Comparison of ENCODE assay signal across 8 cellular contexts in the genomic region with DNA sequence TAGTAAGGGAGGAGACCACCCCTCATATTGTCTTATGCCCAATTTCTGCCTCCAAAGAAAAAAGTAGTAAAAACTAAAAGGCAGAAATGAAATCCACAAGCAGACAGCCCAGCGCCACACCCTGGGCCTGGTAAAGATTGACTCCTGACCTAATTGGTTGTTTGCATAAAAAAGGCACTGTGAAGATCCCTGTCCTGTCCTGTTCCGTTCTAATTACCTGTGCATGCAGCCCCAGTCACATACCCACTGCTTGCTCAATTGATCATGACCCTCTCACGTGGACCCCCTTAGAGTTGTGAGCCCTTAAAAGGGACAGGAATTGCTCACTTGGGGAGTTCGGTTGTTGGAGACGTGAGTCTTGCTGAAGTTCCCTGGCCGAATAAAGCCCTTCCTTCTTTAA. TPM values are rescaled to one million over a fixed set of nuclear protein-coding genes. Genes with fewer than 3 reads are reported as not detected.
DNase-seq lines count a peak whose midpoint lies in the region; ATAC-seq and TF ChIP-seq lines count a peak whose summit lies in the region.
"Not testable (repeated sequence)": the region's sequence is repeated elsewhere in the genome, so short reads cannot be mapped to it uniquely, and the experiment has no call there.

No MANE protein-coding gene starts in this region.

- not testable (repeated sequence) for TF ChIP-seq CTCF in PC-9 (conservative IDR thresholded peaks at IDR 0.05); activated CD8-positive, alpha-beta T cell treated with anti-CD3 and anti-CD28 coated beads for 36 hours (IDR thresholded peaks at IDR 0.05); esophagus squamous epithelium (IDR thresholded peaks at IDR 0.05); mesothelial cell of epicardium (IDR thresholded peaks at IDR 0.05; ENCODE audit: unreplicated experiment); parathyroid adenoma (IDR thresholded peaks at IDR 0.05); type B pancreatic cell (conservative IDR thresholded peaks at IDR 0.05)

- not testable (repeated sequence) for DNase-seq in CD4-positive, alpha-beta memory T cell; activated CD8-positive, alpha-beta T cell treated with anti-CD3 and anti-CD28 coated beads for 36 hours; activated naive CD8-positive, alpha-beta T cell treated with anti-CD3 and anti-CD28 coated beads, Interleukin-2, amount 10 ng/mL, durations not matched to agents 7 days and 5 days; esophagus squamous epithelium (lab: John Stamatoyannopoulos, UW); mesothelial cell of epicardium (ENCODE audit: low spot score in 2 of 2, unreplicated experiment in 2 of 2); type B pancreatic cell (ENCODE audit: extremely low spot score, unreplicated experiment)
- DNase-seq in PC-9 = peak in 1 of 2 experiments; percentile 10

- peak overlapping the region in 2 of 8 donors; percentile 26 to 92 for H3K4me3 Mint-ChIP-seq in CD4-positive, alpha-beta memory T cell
- H3K4me3 Mint-ChIP-seq in activated CD8-positive, alpha-beta T cell treated with anti-CD3 and anti-CD28 coated beads for 36 hours; activated naive CD8-positive, alpha-beta T cell treated with anti-CD3 and anti-CD28 coated beads, Interleukin-2, amount 10 ng/mL, durations not matched to agents 7 days and 5 days: not testable (repeated sequence)
- H3K4me3 Mint-ChIP-seq in mesothelial cell of epicardium = peak overlapping the region; percentile 26
- H3K4me3 Mint-ChIP-seq in type B pancreatic cell = peak overlapping the region; percentile 68

- H3K9me3 Mint-ChIP-seq in CD4-positive, alpha-beta memory T cell; activated CD8-positive, alpha-beta T cell treated with anti-CD3 and anti-CD28 coated beads for 36 hours; activated naive CD8-positive, alpha-beta T cell treated with anti-CD3 and anti-CD28 coated beads, Interleukin-2, amount 10 ng/mL, durations not matched to agents 7 days and 5 days; mesothelial cell of epicardium; type B pancreatic cell: not testable (repeated sequence)

- ATAC-seq in activated CD8-positive, alpha-beta T cell treated with anti-CD3 and anti-CD28 coated beads for 36 hours; activated naive CD8-positive, alpha-beta T cell treated with anti-CD3 and anti-CD28 coated beads, Interleukin-2, amount 10 ng/mL, durations not matched to agents 7 days and 5 days (ENCODE audit: low read depth): not testable (repeated sequence)

- BruUV-seq in PC-9 (replicated peaks; lab: Mats Ljungman, UMichigan) = not testable (repeated sequence)

- not testable (repeated sequence) for H3K27me3 ChIP-seq in CD4-positive, alpha-beta memory T cell (ENCODE audit: insufficient read depth, low read length); PC-9 (ENCODE audit: insufficient read depth, low read depth); esophagus squamous epithelium; parathyroid adenoma (ENCODE audit: control insufficient read depth, insufficient read depth, low read length)

- not testable (repeated sequence) for H3K36me3 ChIP-seq in CD4-positive, alpha-beta memory T cell (ENCODE audit: insufficient read depth, low read length); PC-9 (ENCODE audit: low read depth); esophagus squamous epithelium; parathyroid adenoma (ENCODE audit: control insufficient read depth, insufficient read depth, low read length)

- peak overlapping the region; percentile 10 to 100 (median 100) for H3K27ac Mint-ChIP-seq in CD4-positive, alpha-beta memory T cell
- peak overlapping the region; percentile 99 for H3K27ac Mint-ChIP-seq in activated CD8-positive, alpha-beta T cell treated with anti-CD3 and anti-CD28 coated beads for 36 hours
- H3K27ac Mint-ChIP-seq in activated naive CD8-positive, alpha-beta T cell treated with anti-CD3 and anti-CD28 coated beads, Interleukin-2, amount 10 ng/mL, durations not matched to agents 7 days and 5 days = peak overlapping the region; percentile 14
- H3K27ac Mint-ChIP-seq in mesothelial cell of epicardium (peak overlapping the region; percentile 100), type B pancreatic cell (peak overlapping the region; percentile 100)

- H3K27ac ChIP-seq in CD4-positive, alpha-beta memory T cell (ENCODE audit: low read depth, low read length) = peak overlapping the region; percentile 100
- peak overlapping the region; percentile 98 for H3K27ac ChIP-seq in PC-9
- peak overlapping the region in 3 of 4 donors; percentile 95 to 99 (median 97) for H3K27ac ChIP-seq in esophagus squamous epithelium
- H3K27ac ChIP-seq in parathyroid adenoma = peak overlapping the region; percentile 97

- H3K9ac ChIP-seq in parathyroid adenoma = not testable (repeated sequence)

- H3K4me3 ChIP-seq in CD4-positive, alpha-beta memory T cell (ENCODE audit: low read length in 2 of 2); esophagus squamous epithelium; parathyroid adenoma (ENCODE audit: low read depth, low read length): not testable (repeated sequence)
- H3K4me3 ChIP-seq in PC-9 = peak overlapping the region; percentile 91; the same call in 1 of the 2 replicates

- POLR2A ChIA-PET in CD4-positive, alpha-beta memory T cell (lab: Charles Lee; ENCODE audit: partially characterized antibody); PC-9 (lab: Charles Lee; ENCODE audit: unreplicated experiment): not testable (repeated sequence)
- POLR2A ChIA-PET in activated CD8-positive, alpha-beta T cell treated with anti-CD3 and anti-CD28 coated beads for 36 hours (lab: Charles Lee) = interaction anchor here (0.8 to 5.0 kb wide), 3 partner anchors 8 to 12 kb away, joined by 3 to 43 read pairs (median 3); a partner anchor contains a TSS
- POLR2A ChIA-PET in activated naive CD8-positive, alpha-beta T cell treated with anti-CD3 and anti-CD28 coated beads, Interleukin-2, amount 10 ng/mL, durations not matched to agents 7 days and 5 days (lab: Charles Lee) = interaction anchor here (3.3 kb wide), 1 partner anchor 72 kb away, joined by 72 read pairs; a partner anchor contains a TSS

- peaks cover 22% of the 10 kb centered on the region for H3F3A ChIP-seq in PC-9 (ENCODE audit: insufficient read depth, low read depth)

- WGBS in esophagus squamous epithelium, 2 donors = 90 to 97% methylated on average over 4 to 6 of the region's 6 CpGs

- intact Hi-C loops in CD4-positive, alpha-beta memory T cell (cut with micrococcal nuclease) = loop anchor here (2.0 kb wide), 1 partner anchor 14 kb away; a partner anchor contains a TSS
- intact Hi-C loops in PC-9 (cut with micrococcal nuclease; ENCODE audit: unreplicated experiment); activated CD8-positive, alpha-beta T cell treated with anti-CD3 and anti-CD28 coated beads for 36 hours (cut with micrococcal nuclease): not testable (repeated sequence)
- intact Hi-C loops in esophagus squamous epithelium (cut with DNase I) = loop anchor here (10.0 kb wide), 1 partner anchor 314 kb away; a partner anchor contains a TSS

- CTCF ChIA-PET in CD4-positive, alpha-beta memory T cell (lab: Charles Lee; ENCODE audit: partially characterized antibody) = interaction anchor here (1.9 to 3.3 kb wide), 6 partner anchors 11 to 259 kb away, joined by 6 to 78 read pairs (median 10); a partner anchor contains a TSS
- CTCF ChIA-PET in PC-9 (lab: Charles Lee) = not testable (repeated sequence)
- CTCF ChIA-PET in activated CD8-positive, alpha-beta T cell treated with anti-CD3 and anti-CD28 coated beads for 36 hours (lab: Charles Lee) = interaction anchor here (1.5 to 4.7 kb wide), 2 partner anchors 9 to 72 kb away, joined by 5 to 41 read pairs; a partner anchor contains a TSS

- H3K9me2 ChIP-seq in PC-9 (ENCODE audit: insufficient read depth) = not testable (repeated sequence)

- not testable (repeated sequence) for H3K27me3 Mint-ChIP-seq in CD4-positive, alpha-beta memory T cell; activated CD8-positive, alpha-beta T cell treated with anti-CD3 and anti-CD28 coated beads for 36 hours; activated naive CD8-positive, alpha-beta T cell treated with anti-CD3 and anti-CD28 coated beads, Interleukin-2, amount 10 ng/mL, durations not matched to agents 7 days and 5 days; mesothelial cell of epicardium (ENCODE audit: low read depth); type B pancreatic cell

- TF ChIP-seq POLR2A in esophagus squamous epithelium (IDR thresholded peaks at IDR 0.05) = not testable (repeated sequence)

- H3K4me2 ChIP-seq in PC-9 = peak overlapping the region; percentile 96
- H3K4me2 ChIP-seq in parathyroid adenoma (ENCODE audit: low read length) = not testable (repeated sequence)

- H4K20me1 ChIP-seq in PC-9 (ENCODE audit: insufficient read depth) = not testable (repeated sequence)

- not testable (repeated sequence) for H2AFZ ChIP-seq in PC-9, parathyroid adenoma

- not testable (repeated sequence) for H3K9me3 ChIP-seq in CD4-positive, alpha-beta memory T cell (ENCODE audit: control insufficient read depth in 1 of 2, low read length in 2 of 2); PC-9 (ENCODE audit: insufficient read depth, low read depth); esophagus squamous epithelium; parathyroid adenoma (ENCODE audit: control insufficient read depth, low read length)

- H3K79me2 ChIP-seq in PC-9 (ENCODE audit: low read depth) (peaks cover 29% of the 10 kb centered on the region), parathyroid adenoma (peaks cover 12% of the 10 kb centered on the region)

- H3K4me1 Mint-ChIP-seq in CD4-positive, alpha-beta memory T cell = peaks cover 14 to 38% (median 23%) of the 10 kb centered on the region in 4 donors
- peaks cover 30% of the 10 kb centered on the region for H3K4me1 Mint-ChIP-seq in activated CD8-positive, alpha-beta T cell treated with anti-CD3 and anti-CD28 coated beads for 36 hours (ENCODE audit: low read depth)
- H3K4me1 Mint-ChIP-seq in activated naive CD8-positive, alpha-beta T cell treated with anti-CD3 and anti-CD28 coated beads, Interleukin-2, amount 10 ng/mL, durations not matched to agents 7 days and 5 days = peaks cover 15% of the 10 kb centered on the region
- H3K4me1 Mint-ChIP-seq in mesothelial cell of epicardium (peaks cover 35% of the 10 kb centered on the region), type B pancreatic cell (ENCODE audit: unreplicated experiment) (peaks cover 28% of the 10 kb centered on the region)

- H3K4me1 ChIP-seq in CD4-positive, alpha-beta memory T cell (ENCODE audit: insufficient read depth, low read length) = peaks cover 21% of the 10 kb centered on the region
- H3K4me1 ChIP-seq in PC-9 (replicated peaks; ENCODE audit: insufficient read depth) (peaks cover 25% of the 10 kb centered on the region), esophagus squamous epithelium (peaks cover 14 to 41% (median 19%) of the 10 kb centered on the region in 3 donors)
- H3K4me1 ChIP-seq in parathyroid adenoma = not testable (repeated sequence)

- peaks cover 0 to 15% of the 10 kb centered on the region in 2 donors for H3K36me3 Mint-ChIP-seq in CD4-positive, alpha-beta memory T cell
- H3K36me3 Mint-ChIP-seq in activated CD8-positive, alpha-beta T cell treated with anti-CD3 and anti-CD28 coated beads for 36 hours (ENCODE audit: low read depth) = peaks cover 10% of the 10 kb centered on the region
- not testable (repeated sequence) for H3K36me3 Mint-ChIP-seq in activated naive CD8-positive, alpha-beta T cell treated with anti-CD3 and anti-CD28 coated beads, Interleukin-2, amount 10 ng/mL, durations not matched to agents 7 days and 5 days; mesothelial cell of epicardium; type B pancreatic cell

RNA-seq across cellular contexts. Expression of a gene that starts 2.1 kb away (rescaled TPM):
- total RNA-seq in CD4-positive, alpha-beta memory T cell = 10 to 100 TPM; 21.5 to 23.6 TPM
- polyA plus RNA-seq in CD4-positive, alpha-beta memory T cell = 100 to 1,000 TPM in 1 of 2 donors, 10 to 100 TPM in 1; 59.9 to 102 TPM
- total RNA-seq in PC-9 (2021) = 29.8 and 30.9 TPM in 2 replicates
- 10 to 100 TPM; 35.8 to 37.8 TPM for total RNA-seq in activated CD8-positive, alpha-beta T cell treated with anti-CD3 and anti-CD28 coated beads for 36 hours
- 10 to 100 TPM; 29.9 to 31.9 TPM for total RNA-seq in activated naive CD8-positive, alpha-beta T cell treated with anti-CD3 and anti-CD28 coated beads, Interleukin-2, amount 10 ng/mL, durations not matched to agents 7 days and 5 days
- total RNA-seq in esophagus squamous epithelium = 10 to 100 TPM; 21.3 to 43.0 (median 38.0) TPM
- total RNA-seq in mesothelial cell of epicardium = 23.7 to 25.5 TPM (median 24.8 TPM) in 3 replicates
- total RNA-seq in type B pancreatic cell (ENCODE audit: low replicate concordance) = 22.3 and 25.7 TPM in 2 replicates

RNA-seq across cellular contexts. Expression of a gene that starts 13.5 kb away (rescaled TPM):
- total RNA-seq in CD4-positive, alpha-beta memory T cell = 10 to 100 TPM; 12.8 to 14.1 TPM
- polyA plus RNA-seq in CD4-positive, alpha-beta memory T cell = 1 to 10 TPM; 2.6 to 3.5 TPM
- total RNA-seq in PC-9 (2021) (8.1 and 11.1 TPM in 2 replicates), esophagus squamous epithelium (10 to 100 TPM in 1 of 4 donors, 1 to 10 TPM in 3; 3.4 to 11.8 (median 5.1) TPM), mesothelial cell of epicardium (13.9 to 15.3 TPM (median 15.0 TPM) in 3 replicates), type B pancreatic cell (ENCODE audit: low replicate concordance) (13.4 and 14.4 TPM in 2 replicates)
- 10 to 100 TPM; 11.8 to 13.7 TPM for total RNA-seq in activated CD8-positive, alpha-beta T cell treated with anti-CD3 and anti-CD28 coated beads for 36 hours
- 10 to 100 TPM; 13.4 to 15.6 TPM for total RNA-seq in activated naive CD8-positive, alpha-beta T cell treated with anti-CD3 and anti-CD28 coated beads, Interleukin-2, amount 10 ng/mL, durations not matched to agents 7 days and 5 days

Comparison
In these comparisons a context has a peak if more than half of its experiments do, and no peak if none do; other contexts are left out.
1. H3K27ac Mint-ChIP-seq: peak in every context shown above with its lines; median percentile 100 in CD4-positive, alpha-beta memory T cell; 100 in mesothelial cell of epicardium; 100 in type B pancreatic cell; 99 in activated CD8-positive, alpha-beta T cell treated with anti-CD3 and anti-CD28 coated beads for 36 hours; 14 in activated naive CD8-positive, alpha-beta T cell treated with anti-CD3 and anti-CD28 coated beads, Interleukin-2, amount 10 ng/mL, durations not matched to agents 7 days and 5 days.